1 cellular context compared by ENCODE assay signal in the genomic region with DNA sequence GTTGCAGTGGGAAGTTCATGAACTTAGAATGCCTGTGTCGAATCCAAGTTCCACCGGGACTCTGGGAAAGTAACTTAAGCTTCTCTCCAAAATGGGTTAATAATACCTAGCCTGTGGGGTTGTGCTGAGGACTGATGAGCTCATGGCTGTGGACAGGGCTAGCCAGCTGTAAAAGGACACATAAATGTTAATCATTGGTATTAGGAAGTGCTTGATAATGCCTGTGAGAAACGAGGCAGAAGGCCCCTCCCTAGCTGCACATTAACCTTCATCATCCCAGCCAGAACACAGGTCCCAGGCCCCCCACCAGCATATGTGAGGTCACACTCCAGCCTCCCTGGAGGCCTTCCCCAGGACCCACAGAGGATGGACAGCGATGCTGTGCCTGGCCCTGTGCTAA.
A peak's percentile ranks its signal among the peaks of the same experiment; 100 is the strongest.
TF ChIP-seq lines count a peak whose summit lies in the region.

No MANE protein-coding gene starts in this region.

TF ChIP-seq in HEK293, 187 proteins besides CTCF, POLR2A, EP300 and RAD21 (continued from another document):
- TF ChIP-seq GLIS1 (tag by site-specific recombination; IDR thresholded peaks at IDR 0.05) = peak; percentile 33; the same call in 1 of the 2 replicates
TF ChIP-seq in HEK293: peak in this region for 1.
